In the genomic region with DNA sequence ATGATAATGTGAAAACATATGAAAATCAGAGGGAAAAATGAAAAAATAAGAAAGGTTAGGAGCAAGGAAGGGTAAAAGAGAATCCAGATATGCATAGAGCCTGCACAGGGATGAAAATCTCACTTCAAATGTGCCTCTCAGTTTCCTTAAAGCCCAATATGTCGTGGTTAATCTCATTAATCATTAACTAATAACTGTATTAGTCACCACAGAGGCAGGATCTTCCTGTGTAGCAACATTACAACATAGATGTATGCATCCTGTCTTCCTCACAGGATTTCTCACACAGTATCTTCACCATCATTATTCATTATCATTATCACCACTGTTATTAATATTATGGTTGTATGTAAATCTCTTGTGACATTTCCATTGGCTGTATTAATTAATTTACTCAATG, we compare ENCODE assay signal across 21 cellular contexts.
DNase-seq lines count a peak whose midpoint lies in the region; TF ChIP-seq lines count a peak whose summit lies in the region.
"Had no signal": no experiment of that assay in that cellular context is flagged by ENCODE, and none has a peak within 500 bp of the region (broad histone marks: within the 10 kb centered on the region; RNA-seq: fewer than 3 reads in every experiment).

No MANE protein-coding gene starts in this region.

- intact Hi-C loops in thyroid gland (cut with DNase I): no loop called here
- intact Hi-C loops in spleen (cut with DNase I; ENCODE audit: low total_unique reads): no loop called here

- TF ChIP-seq POLR2A in thyroid gland (IDR thresholded peaks at IDR 0.05) (no peak), spleen (IDR thresholded peaks at IDR 0.05) (no peak)

- peak; percentile 10 for DNase-seq in NCI-H82 (lab: John Stamatoyannopoulos, UW)
- no peak for DNase-seq in NCI-H82 treated with DMSO at 0.1 percent for 48 hours (lab: John Stamatoyannopoulos, UW; ENCODE audit: unreplicated experiment)
- DNase-seq in SW480 (ENCODE audit: low spot score): peak; percentile 63
- DNase-seq in kidney tubule cell (ENCODE audit: low spot score): peak; percentile 80
- DNase-seq in inferior parietal cortex (ENCODE audit: extremely low spot score): no peak
- no peak for DNase-seq in BE2C
- DNase-seq in thyroid gland: no peak
- DNase-seq in spleen: no peak
- DNase-seq: AML-193; Calu3; CD4-positive, CD25-positive, alpha-beta regulatory T cell; DMS 273 treated with DMSO at 0.1 percent for 48 hours; DND-41; GDM1; HCEC 1CT; HFFc6; IMR-90; KBM-7 had no signal

- WGBS in thyroid gland, 2 donors: 59 to 75% methylated on average over 1 of the region's 1 CpG
- WGBS in spleen, 5 donors: 3 to 26% (median 21%) methylated on average over 1 of the region's 1 CpG

- H3K36me3 ChIP-seq in BE2C: no peaks in the 10 kb centered on the region
- no peaks in the 10 kb centered on the region for H3K36me3 ChIP-seq in thyroid gland
- no peaks in the 10 kb centered on the region for H3K36me3 ChIP-seq in spleen
- H3K36me3 ChIP-seq: BLaER1 treated with 17β-estradiol and CSF1 and Interleukin-3, amounts not matched to agents 10 nM and 100 nM had no signal

- H3K9me3 ChIP-seq in BE2C (no peaks in the 10 kb centered on the region), thyroid gland (no peaks in the 10 kb centered on the region), spleen (no peaks in the 10 kb centered on the region)
- H3K9me3 ChIP-seq: BLaER1 treated with 17β-estradiol and CSF1 and Interleukin-3, amounts not matched to agents 10 nM and 100 nM had no signal

- H3K27ac ChIP-seq in thyroid gland (no peak overlapping the region), spleen (no peak overlapping the region)
- H3K27ac ChIP-seq: 22Rv1; BLaER1 treated with 17β-estradiol and CSF1 and Interleukin-3, amounts not matched to agents 10 nM and 100 nM; HL-60 had no signal

- no peaks in the 10 kb centered on the region for H3K4me1 ChIP-seq in BE2C
- H3K4me1 ChIP-seq in thyroid gland: no peaks in the 10 kb centered on the region
- H3K4me1 ChIP-seq in spleen: no peaks in the 10 kb centered on the region

- H3K4me3 ChIP-seq in BE2C (ENCODE audit: low read depth, low read length) (no peak overlapping the region), thyroid gland (replicated peaks in 1 of 3) (no peak overlapping the region), spleen (no peak overlapping the region)
- H3K4me3 ChIP-seq: BLaER1 treated with 17β-estradiol and CSF1 and Interleukin-3, amounts not matched to agents 10 nM and 100 nM had no signal

- TF ChIP-seq CTCF in BE2C (IDR thresholded peaks at IDR 0.05; ENCODE audit: low read depth, low read length) (no peak), thyroid gland (IDR thresholded peaks at IDR 0.05) (no peak), spleen (IDR thresholded peaks at IDR 0.05 in 8 of 11, conservative IDR thresholded peaks at IDR 0.05 in 3 of 11) (no peak)

- H3K27me3 ChIP-seq in BE2C: no peaks in the 10 kb centered on the region
- no peaks in the 10 kb centered on the region for H3K27me3 ChIP-seq in thyroid gland
- H3K27me3 ChIP-seq in spleen (replicated peaks in 1 of 7): no peaks in the 10 kb centered on the region
- H3K27me3 ChIP-seq: BLaER1 treated with 17β-estradiol and CSF1 and Interleukin-3, amounts not matched to agents 10 nM and 100 nM had no signal

Comparison
In these comparisons a context has a peak if more than half of its experiments do, and no peak if none do; other contexts are left out.
1. DNase-seq: peak in NCI-H82 (single experiment), SW480 (single experiment) and kidney tubule cell (single experiment); none in NCI-H82 treated with DMSO at 0.1 percent for 48 hours (single experiment), inferior parietal cortex (single experiment), BE2C (single experiment), thyroid gland (0 of 2) and spleen (single experiment).